1 cellular context compared by ENCODE assay signal in genomic region chr16:2108446-2109270, GRCh38. TPM values are rescaled to one million over a fixed set of nuclear protein-coding genes. Genes with fewer than 3 reads are reported as not detected.
"Had no signal": no experiment of that assay in that cellular context is flagged by ENCODE, and none has a peak within 500 bp of the region (broad histone marks: within the 10 kb centered on the region; RNA-seq: fewer than 3 reads in every experiment).

No MANE protein-coding gene starts in this region.

RNA-seq across cellular contexts. Expression of gene RAB26, which starts 39.8 kb away (rescaled TPM):
- total RNA-seq: T-helper 2 cell treated with Interferon-gamma antibody and Interleukin-4, amounts not matched to agents 100 ng/mL and 5 ng/mL, for 36 hours had no signal
